2 cellular contexts compared by ENCODE assay signal in genomic region chr13:51282322-51282721, GRCh38.
TF ChIP-seq lines count a peak whose summit lies in the region.

No MANE protein-coding gene starts in this region.

TF ChIP-seq in liver, 16 proteins besides CTCF, POLR2A, EP300 and RAD21 (continued from another document):
- TF ChIP-seq FOXA2 (IDR thresholded peaks at IDR 0.05) (peak; percentile 32), HNF4G (IDR thresholded peaks at IDR 0.05) (no peak), HNF4A (conservative IDR thresholded peaks at IDR 0.05) (no peak), EGR1 (IDR thresholded peaks at IDR 0.05; ENCODE audit: low read depth in 2 of 2) (no peak), JUND (IDR thresholded peaks at IDR 0.05) (no peak)

TF ChIP-seq in HepG2, 621 proteins besides CTCF, POLR2A, EP300 and RAD21 (continued from another document):
- TF ChIP-seq TRAFD1 (CRISPR knock-in tag; IDR thresholded peaks at IDR 0.05; ENCODE audit: borderline replicate concordance) = no peak
- no peak for TF ChIP-seq POLR2AphosphoS2 (IDR thresholded peaks at IDR 0.05; ENCODE audit: low read depth, low read length)
- no peak for TF ChIP-seq XRCC5 (optimal IDR thresholded peaks at IDR 0.05; ENCODE audit: low read length)
- TF ChIP-seq ZNF781 (CRISPR knock-in tag; IDR thresholded peaks at IDR 0.05; ENCODE audit: borderline replicate concordance, not compliant biosample characterization) = no peak
- TF ChIP-seq MLLT10 (CRISPR knock-in tag; IDR thresholded peaks at IDR 0.05) = no peak
- TF ChIP-seq ETV6 (CRISPR knock-in tag; conservative IDR thresholded peaks at IDR 0.05) = no peak
